ENCODE assay signal across 16 cellular contexts in the genomic region with DNA sequence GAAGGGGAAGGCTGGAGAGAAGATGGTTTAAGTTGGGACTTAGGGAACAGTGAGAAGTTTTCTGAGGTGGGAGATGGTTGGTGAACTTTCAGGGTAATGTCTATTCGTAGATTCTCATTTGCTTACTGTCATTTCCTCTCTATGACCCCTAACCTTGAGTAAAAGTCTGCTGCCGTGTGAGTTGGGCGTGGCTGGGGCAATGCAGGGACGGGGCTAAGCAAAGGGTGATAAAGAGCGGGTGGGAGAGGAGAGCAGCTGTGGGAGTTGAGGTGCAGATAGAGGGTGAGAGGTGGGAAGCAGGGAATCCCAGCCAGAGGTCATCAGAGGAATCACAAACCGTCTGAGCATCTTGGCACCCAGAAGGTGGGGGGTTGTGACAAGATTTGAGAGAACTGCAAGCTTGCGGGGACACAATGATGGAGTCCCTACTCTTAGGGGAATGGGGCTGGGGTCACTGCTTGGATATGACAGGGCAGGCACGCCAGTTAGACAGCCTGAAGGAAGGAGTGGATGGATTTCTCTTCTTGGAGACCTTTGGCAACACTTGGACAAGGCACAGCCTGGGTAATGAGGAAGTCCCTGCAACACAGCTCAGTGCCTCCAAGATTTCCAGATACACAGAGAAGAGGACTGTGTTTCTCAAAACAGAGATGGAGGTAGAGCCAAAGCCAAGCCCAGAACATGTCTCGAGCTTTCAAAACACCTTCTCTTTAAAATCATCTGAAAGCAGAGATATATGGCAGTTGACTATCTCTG. TPM values are rescaled to one million over a fixed set of nuclear protein-coding genes. Genes with fewer than 3 reads are reported as not detected.
A peak's percentile ranks its signal among the peaks of the same experiment; 100 is the strongest.
DNase-seq lines count a peak whose midpoint lies in the region; ATAC-seq, FAIRE-seq and TF ChIP-seq lines count a peak whose summit lies in the region.
"Had no signal": no experiment of that assay in that cellular context is flagged by ENCODE, and none has a peak within 500 bp of the region (broad histone marks: within the 10 kb centered on the region; RNA-seq: fewer than 3 reads in every experiment).

No MANE protein-coding gene starts in this region.

- BruUV-seq in Calu3 (replicated peaks; lab: Mats Ljungman, UMichigan): no TSS peak
- BruUV-seq in PC-3 (replicated peaks; lab: Mats Ljungman, UMichigan): no TSS peak

- peaks cover 57% of the 10 kb centered on the region for H3K4me1 Mint-ChIP-seq in Calu3 (ENCODE audit: low read depth, unreplicated experiment)

- intact Hi-C loops in Calu3 (cut with micrococcal nuclease; ENCODE audit: unreplicated experiment): no loop called here
- intact Hi-C loops in PC-3 (cut with micrococcal nuclease): no loop called here

- H3K9ac ChIP-seq in PC-3 (ENCODE audit: low read length): no peak overlapping the region

- no peaks in the 10 kb centered on the region for H3K9me2 ChIP-seq in PC-3 (replicated peaks; ENCODE audit: low read length)

- H3K36me3 ChIP-seq in small intestine (ENCODE audit: control insufficient read depth in 2 of 2, insufficient read depth in 2 of 2, low read length in 2 of 2) (no peaks in the 10 kb centered on the region), PC-3 (ENCODE audit: low read depth, low read length) (no peaks in the 10 kb centered on the region)
- H3K36me3 ChIP-seq: SJSA1 had no signal

- POLR2A ChIA-PET in PC-3 (lab: Charles Lee; ENCODE audit: unreplicated experiment): no interaction called here

- H3K4me3 Mint-ChIP-seq in Calu3 (ENCODE audit: low read depth, unreplicated experiment): no peak overlapping the region
- H3K4me3 Mint-ChIP-seq: activated naive CD8-positive, alpha-beta T cell treated with anti-CD3 and anti-CD28 coated beads, Interleukin-2, amount 50 U/mL, for 24 hours; WTC11 had no signal

- no peaks in the 10 kb centered on the region for H3K27me3 ChIP-seq in layer of hippocampus (ENCODE audit: control insufficient read depth, insufficient read depth, low read length)
- no peaks in the 10 kb centered on the region for H3K27me3 ChIP-seq in small intestine (ENCODE audit: control insufficient read depth in 2 of 2, insufficient read depth in 2 of 2, low read length in 2 of 2)
- no peaks in the 10 kb centered on the region for H3K27me3 ChIP-seq in PC-3 (ENCODE audit: low read length)
- H3K27me3 ChIP-seq: SJSA1 had no signal

- no peak overlapping the region for H3K4me2 ChIP-seq in PC-3 (ENCODE audit: low read length)

- peaks cover 5% of the 10 kb centered on the region for H3F3A ChIP-seq in PC-3 (ENCODE audit: low read length, unreplicated experiment)

- no peak for TF ChIP-seq CTCF in Calu3 (IDR thresholded peaks at IDR 0.05; ENCODE audit: unreplicated experiment)
- TF ChIP-seq CTCF in PC-3 (conservative IDR thresholded peaks at IDR 0.05; ENCODE audit: low read depth, low read length): no peak

- H3K27ac ChIP-seq in adipose tissue (ENCODE audit: low read depth, low read length): peak overlapping the region; percentile 46
- peak overlapping the region; percentile 50 for H3K27ac ChIP-seq in layer of hippocampus (ENCODE audit: low read depth, low read length)
- peak overlapping the region in 1 of 2 donors; percentile 89 for H3K27ac ChIP-seq in small intestine (ENCODE audit: low read depth in 1 of 2, low read length in 1 of 2)
- H3K27ac ChIP-seq in PC-3 (ENCODE audit: low read length): no peak overlapping the region

- H4K20me1 ChIP-seq in PC-3 (ENCODE audit: low read length): no peaks in the 10 kb centered on the region

- no peak for FAIRE-seq in small intestine (lab: Jason Lieb, UNC)

- H3K4me3 ChIP-seq in small intestine (ENCODE audit: low read depth in 1 of 2, low read length in 2 of 2) (no peak overlapping the region), PC-3 (ENCODE audit: low read length) (no peak overlapping the region)
- H3K4me3 ChIP-seq: SJSA1 had no signal

- H2AFZ ChIP-seq in PC-3 (ENCODE audit: low read length): no peak overlapping the region

- peak overlapping the region; percentile 1 for H3K27ac Mint-ChIP-seq in Calu3 (ENCODE audit: unreplicated experiment)
- H3K27ac Mint-ChIP-seq: activated naive CD8-positive, alpha-beta T cell treated with anti-CD3 and anti-CD28 coated beads, Interleukin-2, amount 50 U/mL, for 24 hours; WTC11 had no signal

- H3K36me3 Mint-ChIP-seq in Calu3 (ENCODE audit: insufficient read depth, unreplicated experiment): peaks cover 6% of the 10 kb centered on the region
- H3K36me3 Mint-ChIP-seq: WTC11 had no signal

- ATAC-seq in PC-3: no peak
- ATAC-seq: activated naive CD8-positive, alpha-beta T cell treated with anti-CD3 and anti-CD28 coated beads, Interleukin-2, amount 50 U/mL, for 24 hours; WTC11 had no signal

- 63 to 79% (median 70%) methylated on average over 9 of the region's 9 CpGs for WGBS in adipose tissue, 3 donors
- WGBS in small intestine, 3 donors: 31 to 58% (median 31%) methylated on average over 9 of the region's 9 CpGs

- CTCF ChIA-PET in Calu3 (lab: Charles Lee): no interaction called here
- CTCF ChIA-PET in PC-3 (lab: Charles Lee): no interaction called here

- DNase-seq in Calu3: no peak
- peak; percentile 58 for DNase-seq in small intestine
- no peak for DNase-seq in PC-3
- DNase-seq in NCI-H1436 (lab: John Stamatoyannopoulos, UW): no peak
- DNase-seq in stimulated activated CD4-positive, alpha-beta T cell treated with anti-CD3 and anti-CD28 coated beads, Interleukin-2, amount 100 ng/mL, for 24 hours: no peak
- no peak for DNase-seq in OCI-M2 (lab: John Stamatoyannopoulos, UW; ENCODE audit: unreplicated experiment)
- DNase-seq: activated naive CD8-positive, alpha-beta T cell treated with anti-CD3 and anti-CD28 coated beads, Interleukin-2, amount 50 U/mL, for 24 hours; activated T-cell treated with anti-CD3 and anti-CD28 coated beads for 4 hours; DND-41; hippocampal formation; NCI-H1694; NCI-H774 had no signal

- H3K79me2 ChIP-seq in PC-3 (ENCODE audit: low read length): no peaks in the 10 kb centered on the region

- no peaks in the 10 kb centered on the region for H3K9me3 Mint-ChIP-seq in Calu3 (ENCODE audit: low read depth, unreplicated experiment)
- H3K9me3 Mint-ChIP-seq: activated naive CD8-positive, alpha-beta T cell treated with anti-CD3 and anti-CD28 coated beads, Interleukin-2, amount 50 U/mL, for 24 hours; WTC11 had no signal

- peaks cover 0 to 21% of the 10 kb centered on the region in 2 donors for H3K4me1 ChIP-seq in small intestine (ENCODE audit: control insufficient read depth in 2 of 2, insufficient read depth in 1 of 2, low read depth in 1 of 2, low read length in 1 of 2)
- H3K4me1 ChIP-seq in PC-3 (ENCODE audit: insufficient read depth, low read length): peaks cover 46% of the 10 kb centered on the region

- H3K9me3 ChIP-seq in small intestine (ENCODE audit: control insufficient read depth, low read depth): no peaks in the 10 kb centered on the region
- no peaks in the 10 kb centered on the region for H3K9me3 ChIP-seq in PC-3 (ENCODE audit: low read length)
- H3K9me3 ChIP-seq: SJSA1 had no signal

- no peaks in the 10 kb centered on the region for H3K27me3 Mint-ChIP-seq in Calu3 (ENCODE audit: unreplicated experiment)

RNA-seq across cellular contexts. Expression of a gene that starts 45.9 kb away (rescaled TPM):
- total RNA-seq in Calu3 (2022) (117 and 119 TPM in 2 replicates), PC-3 (2014; rRNA removed) (37.4 and 39.4 TPM in 2 replicates)
- polyA plus RNA-seq in adipose tissue (100 to 1,000 TPM in 1 of 3 donors, 10 to 100 TPM in 2; 76.0 to 106 (median 96.4) TPM), small intestine (10 to 100 TPM; 35.1 to 58.1 (median 45.4) TPM)

RNA-seq across cellular contexts. Expression of a gene that starts 49.0 kb away (rescaled TPM):
- total RNA-seq in Calu3 (2022): 10.7 and 12.8 TPM in 2 replicates
- 10 to 100 TPM in 1 of 3 donors, 1 to 10 TPM in 2; 4.3 to 11.0 (median 7.6) TPM for polyA plus RNA-seq in adipose tissue
- 10 to 100 TPM in 2 of 3 donors, 1 to 10 TPM in 1; 5.4 to 15.4 (median 10.2) TPM for polyA plus RNA-seq in small intestine
- 14.7 and 19.4 TPM in 2 replicates for total RNA-seq in PC-3 (2014; rRNA removed)
